ENCODE assay signal across 27 cellular contexts in genomic region chr4:169841776-169842175, GRCh38.
"Had no signal": no experiment of that assay in that cellular context is flagged by ENCODE, and none has a peak within 500 bp of the region (broad histone marks: within the 10 kb centered on the region; RNA-seq: fewer than 3 reads in every experiment).

No MANE protein-coding gene starts in this region.

- H3K4me3 ChIP-seq: adrenal gland, cardiac muscle cell, Peyer's patch, SJSA1 had no signal

- H3K27me3 ChIP-seq: adrenal gland, cardiac muscle cell, Peyer's patch had no signal

- ATAC-seq: activated CD4-positive, alpha-beta T cell treated with anti-CD3 and anti-CD28 coated beads for 36 hours; activated CD4-positive, CD25-positive, alpha-beta regulatory T cell treated with anti-CD3 and anti-CD28 coated beads, Interleukin-2, amount 50 U/mL, for 24 hours; activated CD8-positive, alpha-beta T cell treated with anti-CD3 and anti-CD28 coated beads, Interleukin-2, amount 10 ng/mL, durations not matched to agents 7 days and 5 days; activated naive CD4-positive, alpha-beta T cell treated with anti-CD3 and anti-CD28 coated beads, Interleukin-2, amount 50 U/mL, for 72 hours; PC-3; WTC11 had no signal

- H3K36me3 ChIP-seq: adrenal gland, cardiac muscle cell, Peyer's patch, SJSA1 had no signal

- DNase-seq: activated CD4-positive, alpha-beta T cell treated with anti-CD3 and anti-CD28 coated beads for 36 hours; activated CD4-positive, alpha-beta T cell treated with anti-CD3 and anti-CD28 coated beads, Interleukin-2, amount 10 ng/mL, durations not matched to agents 7 days and 5 days; activated CD4-positive, alpha-beta T cell treated with anti-CD3 and anti-CD28 coated beads, Interleukin-2, amount 50 U/mL, for 48 hours; activated CD8-positive, alpha-beta T cell treated with anti-CD3 and anti-CD28 coated beads, Interleukin-2, amount 10 ng/mL, durations not matched to agents 7 days and 5 days; activated gamma-delta T cell treated with Interleukin-2 at 50 U/mL for 16 hours; activated naive CD4-positive, alpha-beta T cell treated with anti-CD3 and anti-CD28 coated beads for 36 hours; activated T-cell treated with anti-CD3 and anti-CD28 coated beads, Interleukin-2, amount 50 U/mL, for 24 hours; adrenal gland; MM.1S; MV-4-11; NCI-H1092; NCI-H1436 treated with DMSO at 0.1 percent for 48 hours; NCI-H1694 treated with DMSO at 0.1 percent for 48 hours; NCI-H2029; NCI-H345; NCI-H524 treated with DMSO at 0.1 percent for 48 hours; NK-92 treated with Interleukin-12 subunit alpha and Interleukin-12 subunit beta, amount 100 ng/mL, for 24 hours; PC-3; Peyer's patch; RPMI8226; SHP77 treated with DMSO at 0.1 percent for 48 hours; SK-N-SH had no signal
